ENCODE assay signal across 1 cellular context in genomic region chr9:16032799-16033198, GRCh38.
TF ChIP-seq lines count a peak whose summit lies in the region.

No MANE protein-coding gene starts in this region.

TF ChIP-seq in SK-N-SH, 30 proteins besides CTCF, POLR2A, EP300 and RAD21 (continued from another document):
- TF ChIP-seq NFIC (IDR thresholded peaks at IDR 0.05; ENCODE audit: borderline replicate concordance) (no peak), YY1 (IDR thresholded peaks at IDR 0.05; ENCODE audit: low read depth) (no peak), PBX3 (IDR thresholded peaks at IDR 0.05) (no peak), TAF1 (IDR thresholded peaks at IDR 0.05; ENCODE audit: borderline replicate concordance, low read depth, low read length) (no peak), IRF3 (IDR thresholded peaks at IDR 0.05; ENCODE audit: low read depth, low read length) (no peak), MXI1 (IDR thresholded peaks at IDR 0.05; ENCODE audit: low read depth, low read length) (no peak), ZBTB33 (IDR thresholded peaks at IDR 0.05; ENCODE audit: borderline replicate concordance, low read depth) (no peak), MEF2A (IDR thresholded peaks at IDR 0.05; ENCODE audit: borderline replicate concordance, low read depth) (no peak), REST (IDR thresholded peaks at IDR 0.05; ENCODE audit: low read depth, low read length) (no peak), TCF12 (IDR thresholded peaks at IDR 0.05) (no peak), FOXM1 (IDR thresholded peaks at IDR 0.05; ENCODE audit: low read depth) (no peak), RXRA (IDR thresholded peaks at IDR 0.05; ENCODE audit: borderline replicate concordance, low read depth) (no peak)
